ENCODE assay signal across 23 cellular contexts in the genomic region with DNA sequence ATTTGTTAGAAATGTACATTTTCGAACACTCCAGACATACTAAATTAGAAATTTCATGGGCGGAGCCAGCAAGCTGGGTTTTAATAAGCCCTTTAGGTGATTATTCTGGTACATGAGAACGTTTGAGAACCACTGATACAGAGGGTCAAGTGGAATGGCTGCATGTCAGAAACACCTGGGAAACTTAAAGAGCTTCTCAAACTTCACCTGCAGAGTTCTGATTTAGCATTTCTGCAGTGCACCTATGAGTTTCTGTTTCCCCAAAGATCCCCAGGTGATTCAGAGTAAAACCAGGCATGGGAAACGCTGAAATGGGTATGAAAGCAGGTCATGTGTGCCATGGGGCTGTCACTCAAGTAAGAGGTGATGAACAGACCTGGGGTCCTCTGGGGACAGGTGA.
A peak's percentile ranks its signal among the peaks of the same experiment; 100 is the strongest.
DNase-seq lines count a peak whose midpoint lies in the region; ATAC-seq, FAIRE-seq and TF ChIP-seq lines count a peak whose summit lies in the region.
"Had no signal": no experiment of that assay in that cellular context is flagged by ENCODE, and none has a peak within 500 bp of the region (broad histone marks: within the 10 kb centered on the region; RNA-seq: fewer than 3 reads in every experiment).

No MANE protein-coding gene starts in this region.

- H3K27me3 Mint-ChIP-seq in CD14-positive monocyte (ENCODE audit: low read depth in 3 of 3): peaks cover 3 to 6% (median 5%) of the 10 kb centered on the region in 3 donors

- H3K9me1 ChIP-seq in K562 (ENCODE audit: control insufficient read depth, insufficient read depth, low read length): no peaks in the 10 kb centered on the region

- H4K20me1 ChIP-seq in MM.1S (ENCODE audit: insufficient read depth, low read length): no peaks in the 10 kb centered on the region
- H4K20me1 ChIP-seq in K562 (replicated peaks; ENCODE audit: control insufficient read depth, insufficient read depth, low read length): no peaks in the 10 kb centered on the region
- H4K20me1 ChIP-seq: BLaER1 treated with 17β-estradiol and CSF1 and Interleukin-3, amounts not matched to agents 10 nM and 100 nM had no signal

- TF ChIP-seq RAD21 in K562 (CRISPR knock-in tag; conservative IDR thresholded peaks at IDR 0.05 in 1 of 2, IDR thresholded peaks at IDR 0.05 in 1 of 2): no peak

- no peak overlapping the region for H3K27ac Mint-ChIP-seq in CD14-positive monocyte
- H3K27ac Mint-ChIP-seq: CD4-positive, alpha-beta memory T cell; HFFc6 had no signal

- peaks cover 0 to 6% (median 0%) of the 10 kb centered on the region in 7 donors for H3K9me3 Mint-ChIP-seq in CD14-positive monocyte
- H3K9me3 Mint-ChIP-seq: HFFc6 had no signal

- H3K4me1 ChIP-seq in MM.1S (ENCODE audit: low read length) (peaks cover 5% of the 10 kb centered on the region), K562 (replicated peaks in 1 of 2; ENCODE audit: control insufficient read depth in 2 of 2, insufficient read depth in 2 of 2, low read length in 2 of 2) (no peaks in the 10 kb centered on the region), pancreas (peaks cover 0 to 17% (median 15%) of the 10 kb centered on the region in 3 donors)
- H3K4me1 ChIP-seq: A549; BE2C; BLaER1 treated with 17β-estradiol and CSF1 and Interleukin-3, amounts not matched to agents 10 nM and 100 nM; HAP-1 had no signal

- H3K9ac ChIP-seq in MM.1S (ENCODE audit: low read length) (no peak overlapping the region), K562 (ENCODE audit: insufficient read depth in 1 of 2, low read depth in 2 of 2, low read length in 2 of 2) (no peak overlapping the region)
- H3K9ac ChIP-seq: BLaER1 treated with 17β-estradiol and CSF1 and Interleukin-3, amounts not matched to agents 10 nM and 100 nM had no signal

- TF ChIP-seq EP300 in K562 (IDR thresholded peaks at IDR 0.05; ENCODE audit: low read length): no peak

- H3K4me3 ChIP-seq in MM.1S (ENCODE audit: low read length): no peak overlapping the region
- H3K4me3 ChIP-seq in K562: no peak overlapping the region
- peak overlapping the region in 2 of 4 donors; percentile 9 to 30 for H3K4me3 ChIP-seq in pancreas
- H3K4me3 ChIP-seq: A549; BLaER1 treated with 17β-estradiol and CSF1 and Interleukin-3, amounts not matched to agents 10 nM and 100 nM; HAP-1 had no signal

- TF ChIP-seq CTCF in MM.1S (IDR thresholded peaks at IDR 0.05; ENCODE audit: low read length) (no peak), K562 (IDR thresholded peaks at IDR 0.05 in 2 of 3, conservative IDR thresholded peaks at IDR 0.05 in 1 of 3; ENCODE audit: insufficient read depth in 2 of 3, low read depth in 1 of 3, low read length in 3 of 3) (no peak), pancreas (IDR thresholded peaks at IDR 0.05) (no peak), CD14-positive monocyte (IDR thresholded peaks at IDR 0.05) (no peak)

- FAIRE-seq in GM12891 (lab: Jason Lieb, UNC) (peak; percentile 41), K562 (lab: Jason Lieb, UNC) (peak; percentile 11), pancreas (lab: Jason Lieb, UNC) (no peak)
- FAIRE-seq: A549, H54 had no signal

- 0% methylated on average over 4 of the region's 4 CpGs for WGBS in K562 (ENCODE audit: insufficient coverage, low coverage, missing lambda C conversion rate)
- 19 to 25% methylated on average over 4 of the region's 4 CpGs for WGBS in pancreas, 2 donors

- H3K4me3 Mint-ChIP-seq in CD14-positive monocyte: no peak overlapping the region
- H3K4me3 Mint-ChIP-seq: CD4-positive, alpha-beta memory T cell; HFFc6 had no signal

- no peaks in the 10 kb centered on the region for H3K9me2 ChIP-seq in MM.1S (replicated peaks; ENCODE audit: insufficient read depth, low read length)

- H3K27me3 ChIP-seq in MM.1S (replicated peaks; ENCODE audit: insufficient read depth, low read length): no peaks in the 10 kb centered on the region
- H3K27me3 ChIP-seq in K562 (ENCODE audit: control insufficient read depth in 2 of 2, insufficient read depth in 2 of 2, low read length in 2 of 2): peaks cover 5 to 13% of the 10 kb centered on the region in 2 experiments; a peak in 4 of 5 replicates
- H3K27me3 ChIP-seq in pancreas: no peaks in the 10 kb centered on the region
- H3K27me3 ChIP-seq: BLaER1 treated with 17β-estradiol and CSF1 and Interleukin-3, amounts not matched to agents 10 nM and 100 nM had no signal

- H3K79me2 ChIP-seq in MM.1S (ENCODE audit: low read length) (no peaks in the 10 kb centered on the region), K562 (ENCODE audit: control insufficient read depth, insufficient read depth, low read length) (no peaks in the 10 kb centered on the region)

- peak overlapping the region; percentile 36; the same call in 1 of the 2 replicates for H2AFZ ChIP-seq in MM.1S (ENCODE audit: low read length)
- no peak overlapping the region for H2AFZ ChIP-seq in K562 (ENCODE audit: low read depth, low read length)

- no peaks in the 10 kb centered on the region for H3K4me1 Mint-ChIP-seq in CD14-positive monocyte
- H3K4me1 Mint-ChIP-seq: CD4-positive, alpha-beta memory T cell had no signal

- peak overlapping the region; percentile 8; the same call in 1 of the 2 replicates for H3K27ac ChIP-seq in MM.1S (ENCODE audit: low read length)
- no peak overlapping the region for H3K27ac ChIP-seq in K562 (ENCODE audit: extremely low read depth, low read depth, low read length)
- peak overlapping the region; percentile 11 to 68 (median 42) for H3K27ac ChIP-seq in pancreas
- H3K27ac ChIP-seq: A549; BLaER1 treated with 17β-estradiol and CSF1 and Interleukin-3, amounts not matched to agents 10 nM and 100 nM had no signal

- H3K4me2 ChIP-seq in MM.1S (ENCODE audit: low read depth, low read length): peak overlapping the region; percentile 38; the same call in 1 of the 2 replicates
- H3K4me2 ChIP-seq in K562 (ENCODE audit: insufficient read depth, low read length): no peak overlapping the region
- H3K4me2 ChIP-seq: A549; BLaER1 treated with 17β-estradiol and CSF1 and Interleukin-3, amounts not matched to agents 10 nM and 100 nM had no signal

- ATAC-seq in K562 (no peak), pancreas (peak; percentile 50 to 75 (median 70)), HG02763 (IDR thresholded peaks at IDR 0.05; ENCODE audit: unreplicated experiment) (no peak)

- in situ Hi-C loops in K562 (cut with MboI): no loop called here

- H3F3A ChIP-seq in MM.1S (ENCODE audit: insufficient read depth, low read length): peaks cover 6% of the 10 kb centered on the region; the same call in 1 of the 2 replicates

- TF ChIP-seq POLR2A in GM12891 (IDR thresholded peaks at IDR 0.05; ENCODE audit: low read depth, low read length) (no peak), K562 (conservative IDR thresholded peaks at IDR 0.05) (no peak)

- intact Hi-C loops in K562 (cut with micrococcal nuclease) (no loop called here), pancreas (cut with DNase I) (no loop called here), CD14-positive monocyte (cut with micrococcal nuclease) (no loop called here)

- POLR2A ChIA-PET in K562 (lab: Yijun Ruan, JAX): interaction anchor here (0.7 to 1.6 kb wide), 3 partner anchors 11 to 168 kb away, joined by 3 to 5 read pairs (median 3); no protein-coding TSS in a partner anchor

- H3K36me3 ChIP-seq in MM.1S (replicated peaks; ENCODE audit: insufficient read depth, low read length): no peaks in the 10 kb centered on the region
- H3K36me3 ChIP-seq in K562 (ENCODE audit: control insufficient read depth, insufficient read depth, low read length): no peaks in the 10 kb centered on the region
- H3K36me3 ChIP-seq in pancreas: no peaks in the 10 kb centered on the region
- H3K36me3 ChIP-seq: BE2C; BLaER1 treated with 17β-estradiol and CSF1 and Interleukin-3, amounts not matched to agents 10 nM and 100 nM; HAP-1 had no signal

- DNase-seq in GM12891 (ENCODE audit: insufficient read length, low spot score): no peak
- DNase-seq in MM.1S: peak; percentile 30
- DNase-seq in K562 (ENCODE audit: extremely low read depth in 1 of 4, low spot score in 3 of 4): no peak
- DNase-seq in pancreas: peak in 2 of 6 donors; percentile 33 to 40
- DNase-seq in activated CD4-positive, alpha-beta T cell treated with anti-CD3 and anti-CD28 coated beads, Interleukin-2, amount 50 U/mL, for 1 hour: no peak
- DNase-seq in CD14-positive monocyte (ENCODE audit: low spot score): no peak
- DNase-seq: 8988T; ACHN; AML-193; BE2C; Calu3; CD4-positive, alpha-beta memory T cell; COR-L47; DMS53; DMS79 treated with DMSO at 0.1 percent for 48 hours; GF-D8; GOT3; HFFc6 had no signal

- H3K36me3 Mint-ChIP-seq in CD14-positive monocyte: no peaks in the 10 kb centered on the region
- H3K36me3 Mint-ChIP-seq: CD4-positive, alpha-beta memory T cell had no signal

- CTCF ChIA-PET in K562 (lab: Yijun Ruan, JAX; ENCODE audit: low intra/inter-chr PET ratio): no interaction called here

- H3K9me3 ChIP-seq in MM.1S (replicated peaks; ENCODE audit: insufficient read depth, low read length) (no peaks in the 10 kb centered on the region), K562 (replicated peaks; ENCODE audit: control insufficient read depth, insufficient read depth, low read depth, low read length) (no peaks in the 10 kb centered on the region; the same call in 1 of the 2 replicates), pancreas (no peaks in the 10 kb centered on the region)
- H3K9me3 ChIP-seq: BE2C, HAP-1 had no signal

- BruUV-seq in K562 (replicated peaks; lab: Mats Ljungman, UMichigan): no TSS peak

TF ChIP-seq in GM12891, 5 proteins besides CTCF, POLR2A, EP300 and RAD21:
- TF ChIP-seq SPI1 (IDR thresholded peaks at IDR 0.05; ENCODE audit: low read depth, low read length) (no peak), PAX5 (IDR thresholded peaks at IDR 0.05; ENCODE audit: insufficient read depth, low read length, severe bottlenecking) (no peak), TAF1 (IDR thresholded peaks at IDR 0.05; ENCODE audit: low read depth, low read length) (no peak), POLR2AphosphoS5 (IDR thresholded peaks at IDR 0.05; ENCODE audit: low read depth, low read length) (no peak), POU2F2 (IDR thresholded peaks at IDR 0.05; ENCODE audit: low read depth, low read length) (no peak)
TF ChIP-seq in GM12891: peak in this region for 0.

TF ChIP-seq in K562, 482 proteins besides CTCF, POLR2A, EP300 and RAD21:
- TF ChIP-seq KLF16 (IDR thresholded peaks at IDR 0.05) (no peak), ELF1 (tag; IDR thresholded peaks at IDR 0.05) (no peak), PHF8 (IDR thresholded peaks at IDR 0.05; ENCODE audit: borderline replicate concordance, low read length) (no peak), HNRNPLL (IDR thresholded peaks at IDR 0.05; ENCODE audit: low read depth, low read length, poor library complexity, severe bottlenecking) (no peak), RBM22 (IDR thresholded peaks at IDR 0.05; ENCODE audit: low read depth, low read length, poor library complexity, severe bottlenecking) (no peak), HNRNPK (IDR thresholded peaks at IDR 0.05; ENCODE audit: low read depth, low read length, poor library complexity, severe bottlenecking) (no peak), CEBPG (CRISPR knock-in tag; IDR thresholded peaks at IDR 0.05) (no peak), CEBPG (tag; conservative IDR thresholded peaks at IDR 0.05 in 1 of 2, IDR thresholded peaks at IDR 0.05 in 1 of 2) (no peak), ARNT (IDR thresholded peaks at IDR 0.05) (no peak), FOS (IDR thresholded peaks at IDR 0.05; ENCODE audit: extremely low read depth, insufficient read length) (no peak)

Comparison
In these comparisons a context has a peak if more than half of its experiments do, and no peak if none do; other contexts are left out.
1. ATAC-seq: peak in pancreas (4 of 4); none in K562 (single experiment) and HG02763 (single experiment).